In genomic region chr6:143014764-143015163, GRCh38 we compare ENCODE assay signal across 1 cellular context.
TF ChIP-seq lines count a peak whose summit lies in the region.

No MANE protein-coding gene starts in this region.

TF ChIP-seq in GM12878, 131 proteins besides CTCF, POLR2A, EP300 and RAD21 (continued from another document and continues in another):
- no peak for TF ChIP-seq CEBPZ (IDR thresholded peaks at IDR 0.05; ENCODE audit: low read depth, low read length)
- TF ChIP-seq ZNF207 (IDR thresholded peaks at IDR 0.05; ENCODE audit: borderline replicate concordance) = no peak
- TF ChIP-seq CBX5 (IDR thresholded peaks at IDR 0.05; ENCODE audit: low read depth) = 0 out of 2 replicates have a peak, but pooled peaks have one; percentile 28
- TF ChIP-seq POU2F2 (IDR thresholded peaks at IDR 0.05; ENCODE audit: borderline replicate concordance, low read depth, low read length) = no peak
- TF ChIP-seq IRF4 (IDR thresholded peaks at IDR 0.05; ENCODE audit: low read depth, low read length) = peak; percentile 57; the same call in 1 of the 2 replicates
- no peak for TF ChIP-seq TARDBP (IDR thresholded peaks at IDR 0.05; ENCODE audit: borderline replicate concordance)
- TF ChIP-seq RAD51 (IDR thresholded peaks at IDR 0.05) = no peak
- TF ChIP-seq TBL1XR1 (IDR thresholded peaks at IDR 0.05; ENCODE audit: low read depth, low read length) = no peak
- TF ChIP-seq IRF3 (IDR thresholded peaks at IDR 0.05) = no peak
- TF ChIP-seq EED (IDR thresholded peaks at IDR 0.05; ENCODE audit: low read depth) = no peak
- TF ChIP-seq PAX8 (IDR thresholded peaks at IDR 0.05) = no peak
- no peak for TF ChIP-seq PKNOX1 (IDR thresholded peaks at IDR 0.05)
- TF ChIP-seq HDGF (IDR thresholded peaks at IDR 0.05) = no peak
- no peak for TF ChIP-seq SUPT20H (IDR thresholded peaks at IDR 0.05; ENCODE audit: borderline replicate concordance, control insufficient read depth, low read depth, low read length)
- no peak for TF ChIP-seq ZNF384 (IDR thresholded peaks at IDR 0.05; ENCODE audit: borderline replicate concordance, low read depth, low read length)
- TF ChIP-seq IKZF2 (IDR thresholded peaks at IDR 0.05) = peak in 1 of 2 experiments; percentile 21; a peak in 3 of 4 replicates
- no peak for TF ChIP-seq CREM (IDR thresholded peaks at IDR 0.05; ENCODE audit: low read depth)
- no peak for TF ChIP-seq KAT2A (conservative IDR thresholded peaks at IDR 0.05; ENCODE audit: control insufficient read depth, low read depth, low read length)
- no peak for TF ChIP-seq NR2C2 (IDR thresholded peaks at IDR 0.05; ENCODE audit: borderline replicate concordance, control insufficient read depth, insufficient read length, low read depth)
- no peak for TF ChIP-seq MLLT1 (IDR thresholded peaks at IDR 0.05)
- TF ChIP-seq SUZ12 (IDR thresholded peaks at IDR 0.05; ENCODE audit: unreplicated experiment) = no peak
- TF ChIP-seq SPI1 (IDR thresholded peaks at IDR 0.05; ENCODE audit: borderline replicate concordance, insufficient read depth, low read depth, low read length) = peak; percentile 64; the same call in 1 of the 2 replicates
- no peak for TF ChIP-seq RELA (IDR thresholded peaks at IDR 0.05; ENCODE audit: borderline replicate concordance, partially characterized antibody)
- no peak for TF ChIP-seq NFYA (IDR thresholded peaks at IDR 0.05; ENCODE audit: borderline replicate concordance, low read depth, low read length)
- no peak for TF ChIP-seq BMI1 (IDR thresholded peaks at IDR 0.05; ENCODE audit: borderline replicate concordance)
- 0 out of 2 replicates have a peak, but pooled peaks have one; percentile 38 for TF ChIP-seq DPF2 (IDR thresholded peaks at IDR 0.05)
- TF ChIP-seq YBX1 (IDR thresholded peaks at IDR 0.05) = no peak
- TF ChIP-seq KLF5 (IDR thresholded peaks at IDR 0.05; ENCODE audit: partially characterized antibody) = no peak
- TF ChIP-seq USF2 (IDR thresholded peaks at IDR 0.05; ENCODE audit: borderline replicate concordance, low read depth, low read length) = no peak
- no peak for TF ChIP-seq ZBTB40 (IDR thresholded peaks at IDR 0.05; ENCODE audit: borderline replicate concordance)
- no peak for TF ChIP-seq SP1 (IDR thresholded peaks at IDR 0.05; ENCODE audit: low read depth, low read length)
- no peak for TF ChIP-seq EZH2 (IDR thresholded peaks at IDR 0.05; ENCODE audit: borderline replicate concordance, control insufficient read depth, low read depth, low read length)
- no peak for TF ChIP-seq ZBTB4 (CRISPR knock-in tag; IDR thresholded peaks at IDR 0.05)
- no peak for TF ChIP-seq SREBF1 (IDR thresholded peaks at IDR 0.05; ENCODE audit: low read length)
- TF ChIP-seq NR2F1 (conservative IDR thresholded peaks at IDR 0.05) = no peak
- no peak for TF ChIP-seq BACH1 (IDR thresholded peaks at IDR 0.05; ENCODE audit: borderline replicate concordance)
- peak; percentile 58 for TF ChIP-seq RUNX3 (IDR thresholded peaks at IDR 0.05; ENCODE audit: low read length)
- TF ChIP-seq BCL11A (IDR thresholded peaks at IDR 0.05; ENCODE audit: low read depth, low read length) = no peak; the same call in 1 of the 2 replicates
- TF ChIP-seq ZBED1 (IDR thresholded peaks at IDR 0.05; ENCODE audit: borderline replicate concordance) = no peak
- TF ChIP-seq MEF2A (IDR thresholded peaks at IDR 0.05; ENCODE audit: insufficient read depth, low read depth, low read length) = no peak
- no peak for TF ChIP-seq MYC (IDR thresholded peaks at IDR 0.05; ENCODE audit: insufficient read depth, insufficient read length, insufficient replicate concordance, low read length, severe bottlenecking)
- TF ChIP-seq IRF5 (IDR thresholded peaks at IDR 0.05; ENCODE audit: borderline replicate concordance) = no peak
- no peak for TF ChIP-seq POLR2AphosphoS5 (IDR thresholded peaks at IDR 0.05; ENCODE audit: low read length)
- TF ChIP-seq NFIC (IDR thresholded peaks at IDR 0.05; ENCODE audit: low read depth, low read length) = no peak
- TF ChIP-seq CBFB (IDR thresholded peaks at IDR 0.05; ENCODE audit: low read depth) = no peak
- no peak for TF ChIP-seq SMAD1 (IDR thresholded peaks at IDR 0.05; ENCODE audit: low read depth, partially characterized antibody)
- no peak for TF ChIP-seq ATF3 (IDR thresholded peaks at IDR 0.05; ENCODE audit: borderline replicate concordance, extremely low read depth, low read depth, low read length)
- TF ChIP-seq ATF7 (IDR thresholded peaks at IDR 0.05; ENCODE audit: low read depth) = no peak
